ENCODE assay signal across 17 cellular contexts in the genomic region with DNA sequence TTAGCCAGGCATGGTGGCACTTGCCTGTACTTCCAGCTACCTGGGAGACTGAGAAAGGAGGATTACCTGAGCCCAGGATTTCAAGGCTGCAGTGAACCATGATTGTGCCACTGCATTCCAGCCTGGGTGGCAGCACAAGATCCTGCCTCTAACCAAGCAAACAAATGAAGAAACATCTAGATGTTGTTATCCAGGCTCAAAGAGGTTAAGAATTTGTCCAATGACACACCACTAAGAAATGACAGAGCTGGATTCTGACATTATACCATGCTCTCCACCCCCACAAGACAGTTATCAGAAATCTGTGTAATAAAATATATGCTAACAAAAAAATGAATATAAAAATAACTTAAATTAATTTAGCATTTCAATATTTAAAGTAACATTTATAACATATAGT.
"Had no signal": no experiment of that assay in that cellular context is flagged by ENCODE, and none has a peak within 500 bp of the region (broad histone marks: within the 10 kb centered on the region; RNA-seq: fewer than 3 reads in every experiment).

No MANE protein-coding gene starts in this region.

- ATAC-seq: activated naive CD8-positive, alpha-beta T cell treated with anti-CD3 and anti-CD28 coated beads, Interleukin-2, amount 50 U/mL, for 24 hours; left colon; naive thymus-derived CD4-positive, alpha-beta T cell; sciatic nerve; stimulated activated naive B cell treated with anti-CD40 and anti-IgM and Interleukin-4, amounts not matched to agents 10 μg/mL and 1 μg/mL and 100 μg/mL, for 72 hours; T-cell; WTC11 had no signal

- H3K27me3 ChIP-seq: colonic mucosa, spleen had no signal

- H3K36me3 ChIP-seq: colonic mucosa, spleen had no signal

- H3K4me1 ChIP-seq: colonic mucosa, spleen had no signal

- H3K9me3 ChIP-seq: colonic mucosa had no signal

- DNase-seq: activated CD4-positive, alpha-beta T cell treated with anti-CD3 and anti-CD28 coated beads, Interleukin-2, amount 10 ng/mL, durations not matched to agents 24 days and 14 days; activated naive CD4-positive, alpha-beta T cell treated with Interleukin-2 at 50 U/mL for 16 hours; activated naive CD8-positive, alpha-beta T cell treated with anti-CD3 and anti-CD28 coated beads, Interleukin-2, amount 50 U/mL, for 24 hours; colonic mucosa; effector CD8-positive, alpha-beta T cell; hippocampal formation; left colon; naive thymus-derived CD4-positive, alpha-beta T cell; spleen; stimulated activated CD4-positive, alpha-beta T cell treated with anti-CD3 and anti-CD28 coated beads, Interleukin-2, amount 100 ng/mL, for 24 hours; stimulated activated naive B cell treated with anti-CD40 and anti-IgM and Interleukin-4, amounts not matched to agents 10 μg/mL and 1 μg/mL and 100 μg/mL, for 72 hours; substantia nigra; T-cell; trophoblast cell had no signal

- H3K4me3 ChIP-seq: colonic mucosa, lung, spleen had no signal

- H3K27ac ChIP-seq: colonic mucosa, spleen had no signal
